ENCODE assay signal across 10 cellular contexts in genomic region chr6:6695711-6696048, GRCh38.
A peak's percentile ranks its signal among the peaks of the same experiment; 100 is the strongest.
DNase-seq lines count a peak whose midpoint lies in the region; ATAC-seq and TF ChIP-seq lines count a peak whose summit lies in the region.
"Had no signal": no experiment of that assay in that cellular context is flagged by ENCODE, and none has a peak within 500 bp of the region (broad histone marks: within the 10 kb centered on the region; RNA-seq: fewer than 3 reads in every experiment).

No MANE protein-coding gene starts in this region.

- H3K9ac ChIP-seq in BLaER1 treated with 17β-estradiol and CSF1 and Interleukin-3, amounts not matched to agents 10 nM and 100 nM: peak overlapping the region in 2 of 11 experiments; percentile 41 to 56; a peak in 4 of 22 replicates

- H3K27me3 ChIP-seq in BLaER1 treated with 17β-estradiol and CSF1 and Interleukin-3, amounts not matched to agents 10 nM and 100 nM: no peaks in the 10 kb centered on the region
- H3K27me3 ChIP-seq in foreskin keratinocyte (no peaks in the 10 kb centered on the region), psoas muscle (ENCODE audit: insufficient read depth in 3 of 3, low read length in 2 of 3) (peaks cover 0 to 1% (median 0%) of the 10 kb centered on the region in 3 donors), H7 (ENCODE audit: control insufficient read depth, insufficient read depth, low read length) (no peaks in the 10 kb centered on the region)

- H4K20me1 ChIP-seq in BLaER1 treated with 17β-estradiol and CSF1 and Interleukin-3, amounts not matched to agents 10 nM and 100 nM: no peaks in the 10 kb centered on the region

- H3K9me3 ChIP-seq in BLaER1 treated with 17β-estradiol and CSF1 and Interleukin-3, amounts not matched to agents 10 nM and 100 nM (replicated peaks in 1 of 11): peaks cover 17 to 23% (median 21%) of the 10 kb centered on the region in 11 experiments
- H3K9me3 ChIP-seq in psoas muscle: no peaks in the 10 kb centered on the region

- TF ChIP-seq CTCF in foreskin keratinocyte (conservative IDR thresholded peaks at IDR 0.05) (no peak), psoas muscle (IDR thresholded peaks at IDR 0.05) (no peak)

- peak overlapping the region; percentile 46 to 93 (median 69); a peak in 21 of 22 replicates for H3K4me2 ChIP-seq in BLaER1 treated with 17β-estradiol and CSF1 and Interleukin-3, amounts not matched to agents 10 nM and 100 nM

- peaks cover 57 to 74% (median 68%) of the 10 kb centered on the region in 10 experiments for H3K4me1 ChIP-seq in BLaER1 treated with 17β-estradiol and CSF1 and Interleukin-3, amounts not matched to agents 10 nM and 100 nM
- peaks cover 35% of the 10 kb centered on the region for H3K4me1 ChIP-seq in foreskin keratinocyte
- H3K4me1 ChIP-seq in psoas muscle: peaks cover 8% of the 10 kb centered on the region

- H3K27ac ChIP-seq in BLaER1 treated with 17β-estradiol and CSF1 and Interleukin-3, amounts not matched to agents 10 nM and 100 nM: peak overlapping the region in 9 of 11 experiments; percentile 12 to 68 (median 47); a peak in 7 of 22 replicates
- H3K27ac ChIP-seq in foreskin keratinocyte (peak overlapping the region; percentile 87), psoas muscle (peak overlapping the region; percentile 50)

- DNase-seq in NCI-H446 treated with DMSO at 0.1 percent for 48 hours (lab: John Stamatoyannopoulos, UW) (peak; percentile 40), foreskin keratinocyte (no peak), psoas muscle (no peak), NCI-H1417 treated with DMSO at 0.1 percent for 48 hours (lab: John Stamatoyannopoulos, UW) (no peak), epidermal melanocyte (ENCODE audit: insufficient read length, low spot score) (no peak), H7 (no peak)
- DNase-seq: activated naive CD4-positive, alpha-beta T cell treated with anti-CD3 and anti-CD28 coated beads, Interleukin-2, amount 50 U/mL, for 16 hours; T-cell had no signal

- H3K36me3 ChIP-seq in BLaER1 treated with 17β-estradiol and CSF1 and Interleukin-3, amounts not matched to agents 10 nM and 100 nM: peaks cover 0 to 13% (median 10%) of the 10 kb centered on the region in 11 experiments; a peak in 9 of 22 replicates
- H3K36me3 ChIP-seq in psoas muscle (ENCODE audit: insufficient read depth in 1 of 2, low read depth in 1 of 2) (no peaks in the 10 kb centered on the region), H7 (replicated peaks; ENCODE audit: control insufficient read depth, insufficient read depth, low read length) (no peaks in the 10 kb centered on the region)

- WGBS in psoas muscle, 3 donors: 48 to 64% (median 56%) methylated on average over 3 of the region's 3 CpGs

- H3K4me3 ChIP-seq in BLaER1 treated with 17β-estradiol and CSF1 and Interleukin-3, amounts not matched to agents 10 nM and 100 nM: no peak overlapping the region
- H3K4me3 ChIP-seq in psoas muscle (no peak overlapping the region), H7 (ENCODE audit: insufficient read depth, low read depth, low read length) (no peak overlapping the region)

- intact Hi-C loops in psoas muscle (cut with DNase I): no loop called here

- no peak for ATAC-seq in foreskin keratinocyte
- no peak for ATAC-seq in psoas muscle
- no peak for ATAC-seq in GM18909 (IDR thresholded peaks at IDR 0.05; ENCODE audit: poor library complexity, unreplicated experiment)
- ATAC-seq: T-cell had no signal
